In genomic region chr6:10383312-10384063, GRCh38 we compare ENCODE assay signal across 9 cellular contexts. TPM values are rescaled to one million over a fixed set of nuclear protein-coding genes. Genes with fewer than 3 reads are reported as not detected.
A peak's percentile ranks its signal among the peaks of the same experiment; 100 is the strongest.
DNase-seq lines count a peak whose midpoint lies in the region; ATAC-seq and TF ChIP-seq lines count a peak whose summit lies in the region.
"Had no signal": no experiment of that assay in that cellular context is flagged by ENCODE, and none has a peak within 500 bp of the region (broad histone marks: within the 10 kb centered on the region; RNA-seq: fewer than 3 reads in every experiment).

No MANE protein-coding gene starts in this region.

- BruUV-seq in mammary epithelial cell (replicated peaks; lab: Mats Ljungman, UMichigan): no TSS peak

- H3K79me2 ChIP-seq in mammary epithelial cell (ENCODE audit: insufficient read depth, low read length): no peaks in the 10 kb centered on the region

- peak overlapping the region; percentile 95 for H2AFZ ChIP-seq in mammary epithelial cell (ENCODE audit: low read depth, low read length)

- H3K4me2 ChIP-seq in mammary epithelial cell (ENCODE audit: insufficient read depth, low read depth, low read length): peak overlapping the region; percentile 87

- no peaks in the 10 kb centered on the region for H3K36me3 ChIP-seq in HUES6 (ENCODE audit: control insufficient read depth, insufficient read depth, low read length)
- no peaks in the 10 kb centered on the region for H3K36me3 ChIP-seq in mammary epithelial cell (ENCODE audit: insufficient read depth, low read length)

- in situ Hi-C loops in mammary epithelial cell (cut with MboI; ENCODE audit: low sequenced_read_pairs in 2 of 2): no loop called here
- in situ Hi-C loops in KBM-7 (cut with MboI; ENCODE audit: low pct_unique_long_range_greater_than_20kb, low sequenced_read_pairs): no loop called here

- H3K27me3 ChIP-seq in HUES6 (ENCODE audit: control insufficient read depth, insufficient read depth, low read length) (peaks cover 92% of the 10 kb centered on the region), mammary epithelial cell (ENCODE audit: insufficient read depth, low read length) (no peaks in the 10 kb centered on the region)

- H3K4me1 ChIP-seq in HUES6 (ENCODE audit: control insufficient read depth, insufficient read depth, low read length) (peaks cover 58% of the 10 kb centered on the region), mammary epithelial cell (ENCODE audit: insufficient read depth, low read length) (peaks cover 8% of the 10 kb centered on the region)

- H3K27ac ChIP-seq in HUES6 (ENCODE audit: low read depth, low read length) (no peak overlapping the region), mammary epithelial cell (ENCODE audit: insufficient read depth, low read depth, low read length) (no peak overlapping the region)

- no peaks in the 10 kb centered on the region for H3K9me3 ChIP-seq in HUES6 (ENCODE audit: control insufficient read depth, insufficient read depth, low read depth, low read length)
- H3K9me3 ChIP-seq in mammary epithelial cell (replicated peaks; ENCODE audit: insufficient read depth, low read length): no peaks in the 10 kb centered on the region

- no peak for TF ChIP-seq CTCF in mammary epithelial cell (conservative IDR thresholded peaks at IDR 0.05 in 1 of 2, IDR thresholded peaks at IDR 0.05 in 1 of 2; ENCODE audit: extremely low read depth in 1 of 2, insufficient read depth in 1 of 2, low read depth in 1 of 2, low read length in 2 of 2)

- WGBS in mammary epithelial cell (ENCODE audit: low coverage, missing lambda C conversion rate): 7% methylated on average over 15 of the region's 51 CpGs

- no peak for ATAC-seq in effector memory CD8-positive, alpha-beta T cell (replicated peaks)

- CTCF ChIA-PET in mammary epithelial cell (lab: Charles Lee; ENCODE audit: low non-redundant PET): no interaction called here

- H3K4me3 ChIP-seq in HUES6 (ENCODE audit: low read depth, low read length): peak overlapping the region; percentile 49
- peak overlapping the region in 2 of 3 experiments; percentile 35 to 41 for H3K4me3 ChIP-seq in mammary epithelial cell (replicated peaks in 1 of 3; ENCODE audit: insufficient read depth in 1 of 3, low read depth in 2 of 3, low read length in 3 of 3)

- H3K36me3 Mint-ChIP-seq in effector memory CD8-positive, alpha-beta T cell (ENCODE audit: insufficient read depth): peaks cover 13% of the 10 kb centered on the region

- dilution Hi-C loops in mammary epithelial cell (cut with HindIII; ENCODE audit: low sequenced_read_pairs): no loop called here

- no peak overlapping the region for H3K4me3 Mint-ChIP-seq in effector memory CD8-positive, alpha-beta T cell

- H3K4me1 Mint-ChIP-seq in effector memory CD8-positive, alpha-beta T cell (ENCODE audit: low read depth in 2 of 2): peaks cover 4 to 5% of the 10 kb centered on the region in 2 donors

- H3K27ac Mint-ChIP-seq in effector memory CD8-positive, alpha-beta T cell: no peak overlapping the region

- no peaks in the 10 kb centered on the region for H4K20me1 ChIP-seq in mammary epithelial cell (ENCODE audit: insufficient read depth, low read length)

- H3K9ac ChIP-seq in HUES6 (ENCODE audit: low read length) (no peak overlapping the region), mammary epithelial cell (ENCODE audit: insufficient read depth, low read length) (no peak overlapping the region)

- intact Hi-C loops in mammary epithelial cell (cut with micrococcal nuclease): no loop called here

- DNase-seq in COR-L47 (lab: John Stamatoyannopoulos, UW): peak; percentile 70
- DNase-seq in mammary epithelial cell: peak; percentile 41
- peak; percentile 31 for DNase-seq in myocyte (ENCODE audit: low read depth)
- DNase-seq in NK-92 treated with Interleukin-12 subunit alpha and Interleukin-12 subunit beta, amount 100 ng/mL, for 24 hours (lab: John Stamatoyannopoulos, UW): no peak
- no peak for DNase-seq in effector memory CD8-positive, alpha-beta T cell
- no peak for DNase-seq in stimulated activated naive CD4-positive, alpha-beta T cell (lab: John Stamatoyannopoulos, UW)
- no peak for DNase-seq in KBM-7

- H3K27me3 Mint-ChIP-seq in effector memory CD8-positive, alpha-beta T cell: peaks cover 71 to 87% of the 10 kb centered on the region in 2 donors

- peaks cover 0 to 4% of the 10 kb centered on the region in 2 donors for H3K9me3 Mint-ChIP-seq in effector memory CD8-positive, alpha-beta T cell

RNA-seq across cellular contexts. Expression of gene TFAP2A, which starts 31.4 kb away (rescaled TPM):
- 100 to 1,000 TPM in 1 of 2 donors, 10 to 100 TPM in 1; 15.7 to 112 TPM for total RNA-seq in mammary epithelial cell
- polyA plus RNA-seq in mammary epithelial cell: 18.8 TPM
- polyA minus RNA-seq in mammary epithelial cell: 31.8 TPM
- 0.21 and 0.59 TPM in 2 replicates for total RNA-seq in myocyte
- polyA plus RNA-seq in myocyte (2012): 1.4 TPM
- total RNA-seq: activated CD8-positive, alpha-beta memory T cell treated with anti-CD3 and anti-CD28 coated beads for 36 hours had no signal

Comparison
In these comparisons a context has a peak if more than half of its experiments do, and no peak if none do; other contexts are left out.
1. DNase-seq: peak in COR-L47 (single experiment), mammary epithelial cell (single experiment) and myocyte (single experiment); none in NK-92 treated with Interleukin-12 subunit alpha and Interleukin-12 subunit beta, amount 100 ng/mL, for 24 hours (single experiment), effector memory CD8-positive, alpha-beta T cell (0 of 3), stimulated activated naive CD4-positive, alpha-beta T cell (0 of 6) and KBM-7 (single experiment).
2. RNA of gene TFAP2A, which starts 31.4 kb away (total RNA-seq): 15.7 to 112 TPM in mammary epithelial cell; 0.21 to 0.59 TPM in myocyte; every median in the first group is over 10 times any median in the second.